Comparison of ENCODE assay signal across 12 cellular contexts in the genomic region with DNA sequence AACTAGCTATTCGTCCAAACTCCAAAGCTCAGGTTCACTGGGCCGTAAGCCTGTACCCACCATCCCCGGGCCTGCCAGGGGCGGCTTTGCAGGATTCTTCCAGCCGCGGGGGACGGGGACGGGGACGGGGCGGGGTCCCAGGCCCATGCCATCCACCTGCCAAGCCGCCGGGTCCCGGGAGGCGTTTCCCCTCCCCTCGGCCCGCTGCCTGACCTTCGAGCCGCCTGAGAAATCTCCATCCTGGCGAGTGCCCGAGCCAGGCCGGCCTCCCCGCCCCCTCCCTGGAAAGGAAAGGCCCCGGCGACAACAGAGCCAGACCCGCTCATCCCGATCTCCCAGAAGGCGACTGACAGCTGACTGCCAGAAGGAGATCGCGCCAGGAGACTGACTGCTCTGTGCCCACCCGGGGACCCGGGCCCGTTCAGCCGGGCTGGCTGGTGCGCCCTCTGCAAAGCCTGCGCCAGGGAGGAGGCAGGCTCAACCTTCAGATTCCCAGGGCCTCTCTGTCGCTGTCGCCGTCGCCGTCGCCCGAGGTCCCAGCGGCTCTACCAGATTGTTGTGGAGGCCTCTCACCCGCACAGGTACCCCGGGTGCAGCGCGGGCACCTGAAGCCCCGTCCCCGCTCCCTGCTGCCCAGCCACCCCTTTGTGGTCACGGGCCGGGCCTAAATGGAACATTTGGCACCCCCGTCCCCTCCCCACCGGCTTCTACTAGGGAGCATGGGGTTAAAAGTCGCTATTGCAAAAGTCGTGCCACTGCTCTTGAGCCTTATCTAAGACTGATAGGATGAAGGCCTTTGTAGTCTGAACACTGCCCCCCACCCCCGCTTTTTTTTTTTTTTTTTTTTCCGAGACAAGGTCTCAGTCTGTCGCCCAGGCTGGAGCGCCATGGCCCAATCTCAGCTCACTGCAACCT. TPM values are rescaled to one million over a fixed set of nuclear protein-coding genes. Genes with fewer than 3 reads are reported as not detected.
DNase-seq lines count a peak whose midpoint lies in the region; ATAC-seq and TF ChIP-seq lines count a peak whose summit lies in the region.
"Had no signal": no experiment of that assay in that cellular context is flagged by ENCODE, and none has a peak within 500 bp of the region (broad histone marks: within the 10 kb centered on the region; RNA-seq: fewer than 3 reads in every experiment).

A gene (plus strand): TSS at position 315 of the 915 bp plus-strand sequence. CDS start 2,702 bp downstream, outside the sequence.

- no peaks in the 10 kb centered on the region for H3K79me1 ChIP-seq in trophoblast cell (ENCODE audit: low read length)

- H2AFZ ChIP-seq in mammary epithelial cell (ENCODE audit: low read depth, low read length) (peak within 1 kb of the TSS; percentile 62), trophoblast cell (ENCODE audit: insufficient read depth, low read length, poor library complexity) (no peak within 1 kb of the TSS)

- H3K27ac ChIP-seq in mammary epithelial cell (ENCODE audit: insufficient read depth, low read depth, low read length) (no peak within 1 kb of the TSS), right cardiac atrium (ENCODE audit: low read length) (peak within 1 kb of the TSS; percentile 63), trophoblast cell (ENCODE audit: low read depth, low read length) (no peak within 1 kb of the TSS)
- H3K27ac ChIP-seq: HL-60 had no signal

- no TSS peak for BruUV-seq in mammary epithelial cell (replicated peaks; lab: Mats Ljungman, UMichigan)

- no peak within 1 kb of the TSS for H3K23ac ChIP-seq in trophoblast cell (ENCODE audit: low read length)

- no peak within 1 kb of the TSS for H4K12ac ChIP-seq in trophoblast cell (ENCODE audit: low read depth, low read length)

- ATAC-seq in right cardiac atrium = peak; percentile 70 to 79
- no peak for ATAC-seq in stimulated activated effector memory CD8-positive, alpha-beta T cell treated with anti-CD3 and anti-CD28 coated beads, Interleukin-12 subunit alpha, Interleukin-12 subunit beta, amount 100 ng/mL, for 72 hours
- no peak for ATAC-seq in activated CD8-positive, alpha-beta T cell treated with anti-CD3 and anti-CD28 coated beads, Interleukin-2, amount 10 ng/mL, durations not matched to agents 7 days and 5 days

- no peaks in the 10 kb centered on the region for H3K27me3 Mint-ChIP-seq in activated CD8-positive, alpha-beta T cell treated with anti-CD3 and anti-CD28 coated beads, Interleukin-2, amount 10 ng/mL, durations not matched to agents 7 days and 5 days (ENCODE audit: low read depth)
- H3K27me3 Mint-ChIP-seq: naive B cell had no signal

- no peak within 1 kb of the TSS for H2BK12ac ChIP-seq in trophoblast cell (ENCODE audit: low read length)

- H3K27me3 ChIP-seq in mammary epithelial cell (ENCODE audit: insufficient read depth, low read length) (peaks cover 5% of the 10 kb centered on the region), right cardiac atrium (ENCODE audit: control insufficient read depth, insufficient read depth) (no peaks in the 10 kb centered on the region), trophoblast cell (ENCODE audit: insufficient read depth, low read length) (no peaks in the 10 kb centered on the region)

- no peaks in the 10 kb centered on the region for H3K36me3 ChIP-seq in mammary epithelial cell (ENCODE audit: insufficient read depth, low read length)
- no peaks in the 10 kb centered on the region for H3K36me3 ChIP-seq in trophoblast cell (ENCODE audit: control insufficient read depth in 1 of 2, insufficient read depth in 2 of 2, low read length in 2 of 2)

- H3K9ac ChIP-seq in mammary epithelial cell (ENCODE audit: insufficient read depth, low read length) = no peak within 1 kb of the TSS
- no peak within 1 kb of the TSS for H3K9ac ChIP-seq in trophoblast cell (ENCODE audit: low read length)

- H3K9me3 ChIP-seq in mammary epithelial cell (replicated peaks; ENCODE audit: insufficient read depth, low read length) (no peaks in the 10 kb centered on the region), right cardiac atrium (ENCODE audit: control insufficient read depth, low read length) (no peaks in the 10 kb centered on the region), trophoblast cell (ENCODE audit: insufficient read depth, low read depth, low read length) (no peaks in the 10 kb centered on the region)

- H3K4me1 ChIP-seq in mammary epithelial cell (ENCODE audit: insufficient read depth, low read length) (peaks cover 4% of the 10 kb centered on the region), right cardiac atrium (ENCODE audit: control insufficient read depth, insufficient read depth, low read length) (no peaks in the 10 kb centered on the region), trophoblast cell (ENCODE audit: control insufficient read depth in 1 of 2, insufficient read depth in 2 of 2, low read length in 2 of 2) (peaks cover 0 to 4% of the 10 kb centered on the region in 2 experiments)

- H3K27ac Mint-ChIP-seq in stimulated activated effector memory CD8-positive, alpha-beta T cell treated with anti-CD3 and anti-CD28 coated beads, Interleukin-12 subunit alpha, Interleukin-12 subunit beta, amount 100 ng/mL, for 72 hours = no peak within 1 kb of the TSS
- no peak within 1 kb of the TSS for H3K27ac Mint-ChIP-seq in activated CD8-positive, alpha-beta T cell treated with anti-CD3 and anti-CD28 coated beads, Interleukin-2, amount 10 ng/mL, durations not matched to agents 7 days and 5 days
- H3K27ac Mint-ChIP-seq: naive B cell had no signal

- no peak within 1 kb of the TSS for H3K4me2 ChIP-seq in mammary epithelial cell (ENCODE audit: insufficient read depth, low read depth, low read length)
- H3K4me2 ChIP-seq in trophoblast cell (ENCODE audit: low read length) = peak within 1 kb of the TSS; percentile 55

- no peak within 1 kb of the TSS for H4K91ac ChIP-seq in trophoblast cell (ENCODE audit: low read depth, low read length)

- CTCF ChIA-PET in mammary epithelial cell (lab: Charles Lee; ENCODE audit: low non-redundant PET) = no interaction called here
- CTCF ChIA-PET in activated CD8-positive, alpha-beta T cell treated with anti-CD3 and anti-CD28 coated beads, Interleukin-2, amount 10 ng/mL, durations not matched to agents 7 days and 5 days (lab: Charles Lee) = no interaction called here

- no peak within 1 kb of the TSS for H3K14ac ChIP-seq in trophoblast cell (ENCODE audit: low read length)

- H3K18ac ChIP-seq in trophoblast cell (ENCODE audit: low read length) = no peak within 1 kb of the TSS

- in situ Hi-C loops in mammary epithelial cell (cut with MboI; ENCODE audit: low sequenced_read_pairs in 2 of 2) = no loop called here

- no peak within 1 kb of the TSS for H2BK5ac ChIP-seq in trophoblast cell (ENCODE audit: low read depth, low read length, poor library complexity)

- H2BK120ac ChIP-seq in trophoblast cell (ENCODE audit: insufficient read depth, low read length, poor library complexity) = no peak within 1 kb of the TSS

- no peak within 1 kb of the TSS for H3K4ac ChIP-seq in trophoblast cell (ENCODE audit: low read depth, low read length)

- H4K8ac ChIP-seq in trophoblast cell (ENCODE audit: low read depth, low read length) = no peak within 1 kb of the TSS

- H2AK5ac ChIP-seq in trophoblast cell (ENCODE audit: low read length) = no peak within 1 kb of the TSS

- POLR2A ChIA-PET in activated CD8-positive, alpha-beta T cell treated with anti-CD3 and anti-CD28 coated beads, Interleukin-2, amount 10 ng/mL, durations not matched to agents 7 days and 5 days (lab: Charles Lee) = no interaction called here

- TF ChIP-seq CTCF in mammary epithelial cell (conservative IDR thresholded peaks at IDR 0.05 in 1 of 2, IDR thresholded peaks at IDR 0.05 in 1 of 2; ENCODE audit: extremely low read depth in 1 of 2, insufficient read depth in 1 of 2, low read depth in 1 of 2, low read length in 2 of 2) = no peak

- no peaks in the 10 kb centered on the region for H3K4me1 Mint-ChIP-seq in stimulated activated effector memory CD8-positive, alpha-beta T cell treated with anti-CD3 and anti-CD28 coated beads, Interleukin-12 subunit alpha, Interleukin-12 subunit beta, amount 100 ng/mL, for 72 hours
- no peaks in the 10 kb centered on the region for H3K4me1 Mint-ChIP-seq in activated CD8-positive, alpha-beta T cell treated with anti-CD3 and anti-CD28 coated beads, Interleukin-2, amount 10 ng/mL, durations not matched to agents 7 days and 5 days (ENCODE audit: low read depth)
- H3K4me1 Mint-ChIP-seq: naive B cell had no signal

- H3K4me3 ChIP-seq in mammary epithelial cell (replicated peaks in 1 of 3; ENCODE audit: insufficient read depth in 1 of 3, low read depth in 2 of 3, low read length in 3 of 3) (no peak within 1 kb of the TSS), right cardiac atrium (ENCODE audit: low read length) (peak within 1 kb of the TSS; percentile 43), trophoblast cell (ENCODE audit: low read depth, low read length) (no peak within 1 kb of the TSS)

- dilution Hi-C loops in mammary epithelial cell (cut with HindIII; ENCODE audit: low sequenced_read_pairs) = loop anchor here (5.0 kb wide), 1 partner anchor 46 kb away; no protein-coding TSS in a partner anchor

- no peaks in the 10 kb centered on the region for H4K20me1 ChIP-seq in mammary epithelial cell (ENCODE audit: insufficient read depth, low read length)

- no peaks in the 10 kb centered on the region for H3K79me2 ChIP-seq in mammary epithelial cell (ENCODE audit: insufficient read depth, low read length)
- H3K79me2 ChIP-seq in trophoblast cell (ENCODE audit: control insufficient read depth, insufficient read depth, low read length, poor library complexity) = no peaks in the 10 kb centered on the region

- DNase-seq in AG08396 (ENCODE audit: low spot score) (peak; percentile 24), mammary epithelial cell (no peak), right cardiac atrium (peak; percentile 33 to 75 (median 73)), trophoblast cell (no peak), RKO (ENCODE audit: low spot score) (no peak)
- DNase-seq in stimulated activated effector memory CD8-positive, alpha-beta T cell treated with anti-CD3 and anti-CD28 coated beads, Interleukin-12 subunit alpha, Interleukin-12 subunit beta, amount 100 ng/mL, for 72 hours (ENCODE audit: low spot score in 2 of 2) = no peak
- no peak for DNase-seq in activated T-cell treated with anti-CD3 and anti-CD28 coated beads, Interleukin-2, amount 50 U/mL, for 1 hour
- DNase-seq in activated CD8-positive, alpha-beta T cell treated with anti-CD3 and anti-CD28 coated beads, Interleukin-2, amount 10 ng/mL, durations not matched to agents 7 days and 5 days = no peak
- DNase-seq: effector CD8-positive, alpha-beta T cell; naive B cell had no signal

- H3K36me3 Mint-ChIP-seq in stimulated activated effector memory CD8-positive, alpha-beta T cell treated with anti-CD3 and anti-CD28 coated beads, Interleukin-12 subunit alpha, Interleukin-12 subunit beta, amount 100 ng/mL, for 72 hours = no peaks in the 10 kb centered on the region
- H3K36me3 Mint-ChIP-seq in activated CD8-positive, alpha-beta T cell treated with anti-CD3 and anti-CD28 coated beads, Interleukin-2, amount 10 ng/mL, durations not matched to agents 7 days and 5 days (ENCODE audit: low read depth) = no peaks in the 10 kb centered on the region
- H3K36me3 Mint-ChIP-seq: naive B cell had no signal

- intact Hi-C loops in mammary epithelial cell (cut with micrococcal nuclease) = no loop called here
- intact Hi-C loops in right cardiac atrium (cut with DNase I) = no loop called here

- H3K9me3 Mint-ChIP-seq in stimulated activated effector memory CD8-positive, alpha-beta T cell treated with anti-CD3 and anti-CD28 coated beads, Interleukin-12 subunit alpha, Interleukin-12 subunit beta, amount 100 ng/mL, for 72 hours = no peaks in the 10 kb centered on the region
- H3K9me3 Mint-ChIP-seq in activated CD8-positive, alpha-beta T cell treated with anti-CD3 and anti-CD28 coated beads, Interleukin-2, amount 10 ng/mL, durations not matched to agents 7 days and 5 days (ENCODE audit: insufficient read depth) = no peaks in the 10 kb centered on the region
- H3K9me3 Mint-ChIP-seq: naive B cell had no signal

- H3K4me3 Mint-ChIP-seq in stimulated activated effector memory CD8-positive, alpha-beta T cell treated with anti-CD3 and anti-CD28 coated beads, Interleukin-12 subunit alpha, Interleukin-12 subunit beta, amount 100 ng/mL, for 72 hours = no peak within 1 kb of the TSS
- no peak within 1 kb of the TSS for H3K4me3 Mint-ChIP-seq in activated CD8-positive, alpha-beta T cell treated with anti-CD3 and anti-CD28 coated beads, Interleukin-2, amount 10 ng/mL, durations not matched to agents 7 days and 5 days
- H3K4me3 Mint-ChIP-seq: naive B cell had no signal

- 33% methylated on average over 21 of the region's 59 CpGs for WGBS in mammary epithelial cell (ENCODE audit: low coverage, missing lambda C conversion rate)
- WGBS in right cardiac atrium = 18% methylated on average over 58 of the region's 59 CpGs
- no CpG with 5 or more reads among the region's 59 CpGs for WGBS in trophoblast cell (ENCODE audit: extremely low coverage, insufficient coverage, insufficient read length)

RNA-seq across cellular contexts. Expression of the gene that starts here (rescaled TPM):
- total RNA-seq in mammary epithelial cell (1 to 10 TPM in 1 of 2 donors, not detected in 1; 3.8 TPM), right cardiac atrium (10 to 100 TPM; 17.0 to 25.1 (median 23.2) TPM)
- polyA plus RNA-seq in mammary epithelial cell (not detected), right cardiac atrium (13.4 TPM)
- not detected for polyA minus RNA-seq in mammary epithelial cell
- 0.11 and 0.21 TPM in 2 replicates for polyA plus RNA-seq in trophoblast cell (2013)
- total RNA-seq in activated CD8-positive, alpha-beta T cell treated with anti-CD3 and anti-CD28 coated beads, Interleukin-2, amount 10 ng/mL, durations not matched to agents 7 days and 5 days = not detected
- total RNA-seq: H4 had no signal

Comparison
In these comparisons a context has a peak if more than half of its experiments do, and no peak if none do; other contexts are left out.
1. RNA of the gene that starts here (polyA plus RNA-seq): 13.4 TPM in right cardiac atrium (single experiment); not detected in mammary epithelial cell (single experiment); every median in the first group is over 10 times any median in the second.
2. DNase-seq: peak in AG08396 (single experiment) and right cardiac atrium (3 of 3); none in mammary epithelial cell (single experiment), trophoblast cell (0 of 2), stimulated activated effector memory CD8-positive, alpha-beta T cell treated with anti-CD3 and anti-CD28 coated beads, Interleukin-12 subunit alpha, Interleukin-12 subunit beta, amount 100 ng/mL, for 72 hours (0 of 2), activated T-cell treated with anti-CD3 and anti-CD28 coated beads, Interleukin-2, amount 50 U/mL, for 1 hour (single experiment), RKO (single experiment) and activated CD8-positive, alpha-beta T cell treated with anti-CD3 and anti-CD28 coated beads, Interleukin-2, amount 10 ng/mL, durations not matched to agents 7 days and 5 days (single experiment).
3. ATAC-seq: peak in right cardiac atrium (2 of 2); none in stimulated activated effector memory CD8-positive, alpha-beta T cell treated with anti-CD3 and anti-CD28 coated beads, Interleukin-12 subunit alpha, Interleukin-12 subunit beta, amount 100 ng/mL, for 72 hours (single experiment) and activated CD8-positive, alpha-beta T cell treated with anti-CD3 and anti-CD28 coated beads, Interleukin-2, amount 10 ng/mL, durations not matched to agents 7 days and 5 days (single experiment).